ENCODE assay signal across 1 cellular context in the genomic region with DNA sequence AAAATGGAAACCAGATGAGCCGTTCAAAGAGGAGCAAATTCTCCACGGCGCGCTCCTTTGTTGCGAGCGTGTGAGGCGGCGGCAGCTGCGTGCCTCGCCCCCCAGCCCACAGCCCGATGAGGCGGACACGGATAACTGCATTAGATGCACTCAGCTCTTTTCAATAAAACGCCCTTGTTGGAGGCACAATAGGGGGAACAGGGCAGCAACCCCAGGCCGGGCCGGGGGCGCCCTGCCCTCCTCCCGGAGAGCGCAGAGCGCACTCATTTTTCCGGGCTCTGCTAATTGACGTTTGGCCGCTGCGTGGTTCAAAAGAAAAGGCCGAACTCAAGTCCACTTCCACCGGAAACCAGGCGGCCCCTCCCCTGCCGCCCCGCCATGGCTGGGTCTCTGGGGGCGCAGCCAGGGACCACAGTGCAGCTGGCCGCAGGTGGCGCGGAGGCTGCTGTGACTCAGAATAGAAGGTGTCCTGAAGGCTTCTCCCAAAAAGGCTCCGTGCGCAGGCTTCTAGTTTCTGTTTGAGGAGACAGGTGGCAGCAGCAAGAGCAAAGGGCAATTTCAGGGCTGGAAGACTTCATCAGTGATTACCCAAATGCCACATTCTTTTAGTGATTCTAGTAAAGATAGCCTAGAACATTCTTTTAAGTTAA.
TF ChIP-seq lines count a peak whose summit lies in the region.

No MANE protein-coding gene starts in this region.

TF ChIP-seq in HepG2, 621 proteins besides CTCF, POLR2A, EP300 and RAD21 (continued from another document and continues in another):
- TF ChIP-seq, protein P1, sequence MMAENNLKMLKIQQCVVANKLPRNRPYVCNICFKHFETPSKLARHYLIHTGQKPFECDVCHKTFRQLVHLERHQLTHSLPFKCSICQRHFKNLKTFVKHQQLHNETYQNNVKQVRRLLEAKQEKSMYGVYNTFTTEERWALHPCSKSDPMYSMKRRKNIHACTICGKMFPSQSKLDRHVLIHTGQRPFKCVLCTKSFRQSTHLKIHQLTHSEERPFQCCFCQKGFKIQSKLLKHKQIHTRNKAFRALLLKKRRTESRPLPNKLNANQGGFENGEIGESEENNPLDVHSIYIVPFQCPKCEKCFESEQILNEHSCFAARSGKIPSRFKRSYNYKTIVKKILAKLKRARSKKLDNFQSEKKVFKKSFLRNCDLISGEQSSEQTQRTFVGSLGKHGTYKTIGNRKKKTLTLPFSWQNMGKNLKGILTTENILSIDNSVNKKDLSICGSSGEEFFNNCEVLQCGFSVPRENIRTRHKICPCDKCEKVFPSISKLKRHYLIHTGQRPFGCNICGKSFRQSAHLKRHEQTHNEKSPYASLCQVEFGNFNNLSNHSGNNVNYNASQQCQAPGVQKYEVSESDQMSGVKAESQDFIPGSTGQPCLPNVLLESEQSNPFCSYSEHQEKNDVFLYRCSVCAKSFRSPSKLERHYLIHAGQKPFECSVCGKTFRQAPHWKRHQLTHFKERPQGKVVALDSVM (CRISPR knock-in tag; IDR thresholded peaks at IDR 0.05), result no peak
- TF ChIP-seq NFE2L2 (IDR thresholded peaks at IDR 0.05; ENCODE audit: low read length), result no peak
- no peak for TF ChIP-seq LRRFIP1 (CRISPR knock-in tag; conservative IDR thresholded peaks at IDR 0.05)
- peak; percentile 70; the same call in 1 of the 2 replicates for TF ChIP-seq ZNF205 (CRISPR knock-in tag; IDR thresholded peaks at IDR 0.05)
- TF ChIP-seq ZNF264 (CRISPR knock-in tag; IDR thresholded peaks at IDR 0.05), result peak; percentile 47; the same call in 1 of the 2 replicates
- peak; percentile 79; the same call in 1 of the 2 replicates for TF ChIP-seq FOSL2 (CRISPR knock-in tag; IDR thresholded peaks at IDR 0.05)
- no peak; the same call in 1 of the 2 replicates for TF ChIP-seq ZNF724P (CRISPR knock-in tag; IDR thresholded peaks at IDR 0.05; ENCODE audit: borderline replicate concordance)
- TF ChIP-seq, protein P2, sequence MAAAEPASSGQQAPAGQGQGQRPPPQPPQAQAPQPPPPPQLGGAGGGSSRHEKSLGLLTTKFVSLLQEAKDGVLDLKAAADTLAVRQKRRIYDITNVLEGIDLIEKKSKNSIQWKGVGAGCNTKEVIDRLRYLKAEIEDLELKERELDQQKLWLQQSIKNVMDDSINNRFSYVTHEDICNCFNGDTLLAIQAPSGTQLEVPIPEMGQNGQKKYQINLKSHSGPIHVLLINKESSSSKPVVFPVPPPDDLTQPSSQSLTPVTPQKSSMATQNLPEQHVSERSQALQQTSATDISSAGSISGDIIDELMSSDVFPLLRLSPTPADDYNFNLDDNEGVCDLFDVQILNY (CRISPR knock-in tag; conservative IDR thresholded peaks at IDR 0.05), result no peak
- TF ChIP-seq, protein P3, sequence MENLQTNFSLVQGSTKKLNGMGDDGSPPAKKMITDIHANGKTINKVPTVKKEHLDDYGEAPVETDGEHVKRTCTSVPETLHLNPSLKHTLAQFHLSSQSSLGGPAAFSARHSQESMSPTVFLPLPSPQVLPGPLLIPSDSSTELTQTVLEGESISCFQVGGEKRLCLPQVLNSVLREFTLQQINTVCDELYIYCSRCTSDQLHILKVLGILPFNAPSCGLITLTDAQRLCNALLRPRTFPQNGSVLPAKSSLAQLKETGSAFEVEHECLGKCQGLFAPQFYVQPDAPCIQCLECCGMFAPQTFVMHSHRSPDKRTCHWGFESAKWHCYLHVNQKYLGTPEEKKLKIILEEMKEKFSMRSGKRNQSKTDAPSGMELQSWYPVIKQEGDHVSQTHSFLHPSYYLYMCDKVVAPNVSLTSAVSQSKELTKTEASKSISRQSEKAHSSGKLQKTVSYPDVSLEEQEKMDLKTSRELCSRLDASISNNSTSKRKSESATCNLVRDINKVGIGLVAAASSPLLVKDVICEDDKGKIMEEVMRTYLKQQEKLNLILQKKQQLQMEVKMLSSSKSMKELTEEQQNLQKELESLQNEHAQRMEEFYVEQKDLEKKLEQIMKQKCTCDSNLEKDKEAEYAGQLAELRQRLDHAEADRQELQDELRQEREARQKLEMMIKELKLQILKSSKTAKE (CRISPR knock-in tag; IDR thresholded peaks at IDR 0.05; ENCODE audit: borderline replicate concordance), result peak; percentile 48; the same call in 1 of the 2 replicates
- TF ChIP-seq SAFB2 (CRISPR knock-in tag; IDR thresholded peaks at IDR 0.05; ENCODE audit: borderline replicate concordance, low read depth), result peak; percentile 48; the same call in 1 of the 2 replicates
- TF ChIP-seq ZBTB20 (CRISPR knock-in tag; IDR thresholded peaks at IDR 0.05; ENCODE audit: borderline replicate concordance, low read depth), result peak; percentile 78; the same call in 1 of the 2 replicates
- TF ChIP-seq, protein P4, sequence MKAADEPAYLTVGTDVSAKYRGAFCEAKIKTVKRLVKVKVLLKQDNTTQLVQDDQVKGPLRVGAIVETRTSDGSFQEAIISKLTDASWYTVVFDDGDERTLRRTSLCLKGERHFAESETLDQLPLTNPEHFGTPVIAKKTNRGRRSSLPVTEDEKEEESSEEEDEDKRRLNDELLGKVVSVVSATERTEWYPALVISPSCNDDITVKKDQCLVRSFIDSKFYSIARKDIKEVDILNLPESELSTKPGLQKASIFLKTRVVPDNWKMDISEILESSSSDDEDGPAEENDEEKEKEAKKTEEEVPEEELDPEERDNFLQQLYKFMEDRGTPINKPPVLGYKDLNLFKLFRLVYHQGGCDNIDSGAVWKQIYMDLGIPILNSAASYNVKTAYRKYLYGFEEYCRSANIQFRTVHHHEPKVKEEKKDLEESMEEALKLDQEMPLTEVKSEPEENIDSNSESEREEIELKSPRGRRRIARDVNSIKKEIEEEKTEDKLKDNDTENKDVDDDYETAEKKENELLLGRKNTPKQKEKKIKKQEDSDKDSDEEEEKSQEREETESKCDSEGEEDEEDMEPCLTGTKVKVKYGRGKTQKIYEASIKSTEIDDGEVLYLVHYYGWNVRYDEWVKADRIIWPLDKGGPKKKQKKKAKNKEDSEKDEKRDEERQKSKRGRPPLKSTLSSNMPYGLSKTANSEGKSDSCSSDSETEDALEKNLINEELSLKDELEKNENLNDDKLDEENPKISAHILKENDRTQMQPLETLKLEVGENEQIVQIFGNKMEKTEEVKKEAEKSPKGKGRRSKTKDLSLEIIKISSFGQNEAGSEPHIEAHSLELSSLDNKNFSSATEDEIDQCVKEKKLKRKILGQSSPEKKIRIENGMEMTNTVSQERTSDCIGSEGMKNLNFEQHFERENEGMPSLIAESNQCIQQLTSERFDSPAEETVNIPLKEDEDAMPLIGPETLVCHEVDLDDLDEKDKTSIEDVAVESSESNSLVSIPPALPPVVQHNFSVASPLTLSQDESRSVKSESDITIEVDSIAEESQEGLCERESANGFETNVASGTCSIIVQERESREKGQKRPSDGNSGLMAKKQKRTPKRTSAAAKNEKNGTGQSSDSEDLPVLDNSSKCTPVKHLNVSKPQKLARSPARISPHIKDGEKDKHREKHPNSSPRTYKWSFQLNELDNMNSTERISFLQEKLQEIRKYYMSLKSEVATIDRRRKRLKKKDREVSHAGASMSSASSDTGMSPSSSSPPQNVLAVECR (CRISPR knock-in tag; IDR thresholded peaks at IDR 0.05; ENCODE audit: borderline replicate concordance), result peak; percentile 60; the same call in 1 of the 2 replicates
- no peak for TF ChIP-seq HMGXB3 (CRISPR knock-in tag; IDR thresholded peaks at IDR 0.05; ENCODE audit: borderline replicate concordance)
- no peak for TF ChIP-seq ZNF761 (CRISPR knock-in tag; conservative IDR thresholded peaks at IDR 0.05)
- TF ChIP-seq, protein P5, sequence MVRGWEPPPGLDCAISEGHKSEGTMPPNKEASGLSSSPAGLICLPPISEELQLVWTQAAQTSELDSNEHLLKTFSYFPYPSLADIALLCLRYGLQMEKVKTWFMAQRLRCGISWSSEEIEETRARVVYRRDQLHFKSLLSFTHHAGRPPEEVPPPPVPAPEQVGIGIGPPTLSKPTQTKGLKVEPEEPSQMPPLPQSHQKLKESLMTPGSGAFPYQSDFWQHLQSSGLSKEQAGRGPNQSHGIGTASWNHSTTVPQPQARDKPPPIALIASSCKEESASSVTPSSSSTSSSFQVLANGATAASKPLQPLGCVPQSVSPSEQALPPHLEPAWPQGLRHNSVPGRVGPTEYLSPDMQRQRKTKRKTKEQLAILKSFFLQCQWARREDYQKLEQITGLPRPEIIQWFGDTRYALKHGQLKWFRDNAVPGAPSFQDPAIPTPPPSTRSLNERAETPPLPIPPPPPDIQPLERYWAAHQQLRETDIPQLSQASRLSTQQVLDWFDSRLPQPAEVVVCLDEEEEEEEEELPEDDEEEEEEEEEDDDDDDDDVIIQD (CRISPR knock-in tag; IDR thresholded peaks at IDR 0.05; ENCODE audit: low read depth), result peak; percentile 10; the same call in 1 of the 2 replicates
- TF ChIP-seq NR2F1 (CRISPR knock-in tag; IDR thresholded peaks at IDR 0.05), result no peak
- TF ChIP-seq SPEN (CRISPR knock-in tag; IDR thresholded peaks at IDR 0.05; ENCODE audit: low read depth), result peak; percentile 76
- no peak for TF ChIP-seq ZNF143 (CRISPR knock-in tag; IDR thresholded peaks at IDR 0.05)
- TF ChIP-seq NFATC3 (CRISPR knock-in tag; IDR thresholded peaks at IDR 0.05), result no peak
- no peak for TF ChIP-seq ZNF839 (CRISPR knock-in tag; IDR thresholded peaks at IDR 0.05; ENCODE audit: borderline replicate concordance)
- TF ChIP-seq ZBTB26 (CRISPR knock-in tag; IDR thresholded peaks at IDR 0.05; ENCODE audit: borderline replicate concordance), result 0 out of 2 replicates have a peak, but pooled peaks have one; percentile 40
- TF ChIP-seq DNMT3B (CRISPR knock-in tag; conservative IDR thresholded peaks at IDR 0.05), result no peak
- peak; percentile 89 for TF ChIP-seq NCOR1 (IDR thresholded peaks at IDR 0.05; ENCODE audit: borderline replicate concordance, low read length)
- peak; percentile 90 for TF ChIP-seq RXRA (CRISPR knock-in tag; IDR thresholded peaks at IDR 0.05)
- TF ChIP-seq CREB3 (CRISPR knock-in tag; IDR thresholded peaks at IDR 0.05), result no peak
- TF ChIP-seq ZKSCAN1 (IDR thresholded peaks at IDR 0.05; ENCODE audit: low read length), result no peak
- no peak for TF ChIP-seq JUNB (CRISPR knock-in tag; IDR thresholded peaks at IDR 0.05; ENCODE audit: borderline replicate concordance)
